Comparison of ENCODE assay signal across 21 cellular contexts in the genomic region with DNA sequence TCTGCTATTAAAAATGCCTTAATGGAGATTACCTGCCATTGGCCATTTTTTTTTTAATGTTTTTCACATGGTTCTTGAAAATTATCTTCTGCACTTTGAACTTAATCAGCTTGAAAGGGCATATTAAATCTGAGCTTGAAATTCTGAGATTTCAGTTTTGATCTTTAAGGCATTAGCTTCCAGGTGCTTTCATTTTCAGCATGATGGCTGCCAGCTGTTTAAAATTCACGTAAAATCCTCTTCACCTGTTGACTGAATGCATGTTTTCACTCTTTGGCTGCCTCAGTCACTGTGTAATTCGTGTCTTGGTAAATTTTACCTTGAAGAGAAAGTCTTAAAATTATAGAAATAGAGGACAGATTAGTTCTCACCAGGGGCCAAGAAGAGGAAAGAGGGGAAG. TPM values are rescaled to one million over a fixed set of nuclear protein-coding genes. Genes with fewer than 3 reads are reported as not detected.
DNase-seq lines count a peak whose midpoint lies in the region; ATAC-seq, FAIRE-seq and TF ChIP-seq lines count a peak whose summit lies in the region.
"Had no signal": no experiment of that assay in that cellular context is flagged by ENCODE, and none has a peak within 500 bp of the region (broad histone marks: within the 10 kb centered on the region; RNA-seq: fewer than 3 reads in every experiment).

No MANE protein-coding gene starts in this region.

- TF ChIP-seq CTCF in OCI-LY3 (IDR thresholded peaks at IDR 0.05; ENCODE audit: low read depth, low read length) (no peak), keratinocyte (optimal IDR thresholded peaks at IDR 0.05 in 1 of 3, IDR thresholded peaks at IDR 0.05 in 1 of 3, conservative IDR thresholded peaks at IDR 0.05 in 1 of 3; ENCODE audit: extremely low read depth in 1 of 3, insufficient read depth in 2 of 3, low read length in 3 of 3) (no peak)

- peak; percentile 33 for FAIRE-seq in GM12891 (lab: Jason Lieb, UNC)
- FAIRE-seq in keratinocyte (lab: Jason Lieb, UNC) = peak; percentile 58
- FAIRE-seq in RCC 7860 (lab: Jason Lieb, UNC) = no peak

- no peaks in the 10 kb centered on the region for H3K9me3 Mint-ChIP-seq in CD4-positive, alpha-beta memory T cell
- H3K9me3 Mint-ChIP-seq: T-cell had no signal

- ATAC-seq in GM21717 (IDR thresholded peaks at IDR 0.05; ENCODE audit: unreplicated experiment) = peak; percentile 40
- ATAC-seq: Panc1, T-cell had no signal

- H3K4me1 Mint-ChIP-seq in CD4-positive, alpha-beta memory T cell = no peaks in the 10 kb centered on the region

- POLR2A ChIA-PET in CD4-positive, alpha-beta memory T cell (lab: Charles Lee; ENCODE audit: partially characterized antibody) = no interaction called here

- H3K79me2 ChIP-seq in OCI-LY3 (ENCODE audit: low read length) = no peaks in the 10 kb centered on the region
- H3K79me2 ChIP-seq in keratinocyte (ENCODE audit: control insufficient read depth, insufficient read depth, low read length) = peaks cover 24% of the 10 kb centered on the region

- H3K27ac ChIP-seq in OCI-LY3 (ENCODE audit: low read length) = no peak overlapping the region
- H3K27ac ChIP-seq in keratinocyte (ENCODE audit: control insufficient read depth, insufficient read depth, low read length) = no peak overlapping the region
- no peak overlapping the region for H3K27ac ChIP-seq in CD4-positive, alpha-beta memory T cell (ENCODE audit: low read depth, low read length)
- H3K27ac ChIP-seq: SK-N-MC had no signal

- H3K36me3 Mint-ChIP-seq in CD4-positive, alpha-beta memory T cell = no peaks in the 10 kb centered on the region
- H3K36me3 Mint-ChIP-seq: T-cell had no signal

- H4K20me1 ChIP-seq in OCI-LY3 (ENCODE audit: insufficient read depth, low read length) = no peaks in the 10 kb centered on the region
- no peaks in the 10 kb centered on the region for H4K20me1 ChIP-seq in keratinocyte (ENCODE audit: control insufficient read depth, extremely low read depth, insufficient read depth, low read length)

- peak overlapping the region; percentile 51; the same call in 1 of the 2 replicates for H2AFZ ChIP-seq in OCI-LY3 (ENCODE audit: low read depth, low read length)
- no peak overlapping the region for H2AFZ ChIP-seq in keratinocyte (ENCODE audit: control insufficient read depth, low read length)

- H3K4me2 ChIP-seq in OCI-LY3 (ENCODE audit: low read length) (peak overlapping the region; percentile 23; the same call in 1 of the 2 replicates), keratinocyte (ENCODE audit: control insufficient read depth, extremely low read depth, insufficient read depth, low read depth, low read length) (no peak overlapping the region)

- no peaks in the 10 kb centered on the region for H3K9me3 ChIP-seq in OCI-LY3 (ENCODE audit: insufficient read depth, low read length)
- H3K9me3 ChIP-seq in keratinocyte (ENCODE audit: control insufficient read depth, low read depth, low read length) = no peaks in the 10 kb centered on the region
- H3K9me3 ChIP-seq in CD4-positive, alpha-beta memory T cell (ENCODE audit: control insufficient read depth in 1 of 2, low read length in 2 of 2) = no peaks in the 10 kb centered on the region
- H3K9me3 ChIP-seq: MG63 had no signal

- intact Hi-C loops in CD4-positive, alpha-beta memory T cell (cut with micrococcal nuclease) = no loop called here

- H3K9ac ChIP-seq in OCI-LY3 (ENCODE audit: low read length) = no peak overlapping the region
- H3K9ac ChIP-seq in keratinocyte (ENCODE audit: control insufficient read depth, extremely low read depth, insufficient read depth, low read length) = no peak overlapping the region

- peaks cover 6 to 12% of the 10 kb centered on the region in 2 donors for H3K27me3 Mint-ChIP-seq in CD4-positive, alpha-beta memory T cell

- no peak overlapping the region for H3K27ac Mint-ChIP-seq in CD4-positive, alpha-beta memory T cell
- H3K27ac Mint-ChIP-seq: T-cell had no signal

- H3K36me3 ChIP-seq in OCI-LY3 (replicated peaks; ENCODE audit: low read depth, low read length) = no peaks in the 10 kb centered on the region
- peaks cover 1 to 4% of the 10 kb centered on the region in 2 experiments for H3K36me3 ChIP-seq in keratinocyte (ENCODE audit: control insufficient read depth in 2 of 2, extremely low read depth in 1 of 2, insufficient read depth in 2 of 2, low read length in 2 of 2)
- no peaks in the 10 kb centered on the region for H3K36me3 ChIP-seq in CD4-positive, alpha-beta memory T cell (ENCODE audit: insufficient read depth, low read length)
- H3K36me3 ChIP-seq: MG63 had no signal

- H3K4me3 ChIP-seq in OCI-LY3 (ENCODE audit: low read length) (no peak overlapping the region), keratinocyte (ENCODE audit: control insufficient read depth in 2 of 3, extremely low read depth in 1 of 3, insufficient read depth in 2 of 3, low read depth in 1 of 3, low read length in 3 of 3) (no peak overlapping the region)
- H3K4me3 ChIP-seq in CD4-positive, alpha-beta memory T cell (ENCODE audit: low read length in 2 of 2) = no peak overlapping the region
- H3K4me3 ChIP-seq: MG63, SK-N-MC had no signal

- CTCF ChIA-PET in CD4-positive, alpha-beta memory T cell (lab: Charles Lee; ENCODE audit: partially characterized antibody) = no interaction called here

- no peak for TF ChIP-seq POLR2A in GM12891 (IDR thresholded peaks at IDR 0.05; ENCODE audit: low read depth, low read length)

- no peaks in the 10 kb centered on the region for H3K27me3 ChIP-seq in OCI-LY3 (ENCODE audit: low read depth, low read length)
- H3K27me3 ChIP-seq in keratinocyte (ENCODE audit: control insufficient read depth, extremely low read depth, insufficient read depth, low read length) = no peaks in the 10 kb centered on the region
- no peaks in the 10 kb centered on the region for H3K27me3 ChIP-seq in CD4-positive, alpha-beta memory T cell (ENCODE audit: insufficient read depth, low read length)
- H3K27me3 ChIP-seq: MG63 had no signal

- H3K4me1 ChIP-seq in OCI-LY3 (ENCODE audit: low read length) = no peaks in the 10 kb centered on the region
- H3K4me1 ChIP-seq in keratinocyte (ENCODE audit: control insufficient read depth, extremely low read depth, insufficient read depth, low read length) = peaks cover 3% of the 10 kb centered on the region
- H3K4me1 ChIP-seq in CD4-positive, alpha-beta memory T cell (ENCODE audit: insufficient read depth, low read length) = no peaks in the 10 kb centered on the region

- DNase-seq in GM12891 (ENCODE audit: insufficient read length, low spot score) (no peak), keratinocyte (ENCODE audit: low read depth, low spot score) (no peak), RCC 7860 (ENCODE audit: low spot score) (no peak), DMS 273 (lab: John Stamatoyannopoulos, UW; ENCODE audit: unreplicated experiment) (no peak), NCI-H187 treated with DMSO at 0.1 percent for 48 hours (lab: John Stamatoyannopoulos, UW) (no peak)
- no peak for DNase-seq in CD4-positive, alpha-beta memory T cell
- DNase-seq: C1 segment of cervical spinal cord, DMS153, GOT3, Karpas-422, MG63, NCI-H1417, NCI-H1930, NCI-H748 treated with DMSO at 0.1 percent for 48 hours, Right ventricle myocardium superior, T-cell, T1000 had no signal

- H3K9me1 ChIP-seq in keratinocyte (ENCODE audit: control insufficient read depth, extremely low read depth, insufficient read depth, low read length) = no peaks in the 10 kb centered on the region

- dilution Hi-C loops in keratinocyte (cut with MboI; ENCODE audit: extremely low pct_ligation_motif_present, low sequenced_read_pairs) = no loop called here

- no peak overlapping the region for H3K4me3 Mint-ChIP-seq in CD4-positive, alpha-beta memory T cell
- H3K4me3 Mint-ChIP-seq: T-cell had no signal

TF ChIP-seq in GM12891, 5 proteins besides CTCF, POLR2A, EP300 and RAD21:
- TF ChIP-seq SPI1 (IDR thresholded peaks at IDR 0.05; ENCODE audit: low read depth, low read length) (no peak), POU2F2 (IDR thresholded peaks at IDR 0.05; ENCODE audit: low read depth, low read length) (no peak), POLR2AphosphoS5 (IDR thresholded peaks at IDR 0.05; ENCODE audit: low read depth, low read length) (no peak), TAF1 (IDR thresholded peaks at IDR 0.05; ENCODE audit: low read depth, low read length) (no peak), PAX5 (IDR thresholded peaks at IDR 0.05; ENCODE audit: insufficient read depth, low read length, severe bottlenecking) (no peak)
TF ChIP-seq in GM12891: peak in this region for 0.

RNA-seq across cellular contexts. Expression of a gene that starts 39.6 kb away (rescaled TPM):
- polyA plus RNA-seq in GM12891 (2012; ENCODE audit: low read depth, missing spikeins) = 12.4 TPM
- polyA plus RNA-seq in keratinocyte = 31.9 to 39.2 TPM (median 33.5 TPM) in 3 replicates
- polyA plus RNA-seq in keratinocyte (2011; ENCODE audit: low read depth) = 11.6 TPM
- polyA plus RNA-seq in keratinocyte (2011; cell fraction: cytosol; rRNA removed) = 22.5 and 30.9 TPM in 2 replicates
- polyA plus RNA-seq in keratinocyte (2011; cell fraction: nucleus; rRNA removed) = 37.3 and 42.7 TPM in 2 replicates
- polyA plus RNA-seq in keratinocyte (2012; ENCODE audit: low replicate concordance) = 12.5 and 18.1 TPM in 2 replicates
- 29.3 to 39.9 TPM (median 34.1 TPM) in 3 replicates for polyA minus RNA-seq in keratinocyte
- polyA minus RNA-seq in keratinocyte (2011; cell fraction: cytosol; rRNA and poly(A)+ RNA removed) = 17.1 TPM
- 27.4 and 40.8 TPM in 2 replicates for polyA minus RNA-seq in keratinocyte (2011; cell fraction: nucleus; rRNA and poly(A)+ RNA removed)
- total RNA-seq in CD4-positive, alpha-beta memory T cell = under 1 TPM; 0.42 to 0.73 TPM
- polyA plus RNA-seq in CD4-positive, alpha-beta memory T cell = 1 to 10 TPM in 1 of 2 donors, under 1 TPM in 1; 0.62 to 1.1 TPM

Comparison
In these comparisons a context has a peak if more than half of its experiments do, and no peak if none do; other contexts are left out.
1. RNA of a gene that starts 39.6 kb away (polyA plus RNA-seq): 11.6 to 42.7 TPM in keratinocyte; 0.62 to 1.1 TPM in CD4-positive, alpha-beta memory T cell; every median in the first group is over 4 times any median in the second.